Comparison of ENCODE assay signal across 21 cellular contexts in the genomic region with DNA sequence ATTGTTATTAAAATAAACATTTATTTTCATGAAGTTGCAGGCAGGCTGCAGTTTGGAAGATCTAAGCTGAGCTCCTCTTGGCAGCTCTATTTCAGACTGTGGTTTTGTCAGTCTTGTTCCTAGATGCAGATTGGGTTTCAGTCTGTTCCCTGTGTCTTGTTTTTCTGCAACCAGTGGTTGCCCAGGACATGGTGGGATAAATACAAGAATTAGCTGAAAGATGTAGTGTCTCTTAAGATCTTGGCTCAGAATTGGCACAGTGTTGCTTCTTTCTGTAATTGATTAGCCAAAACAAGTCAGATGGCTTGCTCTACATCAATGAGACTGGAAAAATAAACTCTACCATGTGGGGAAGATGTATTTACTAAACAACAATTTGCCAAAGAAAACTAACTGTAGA.
"Had no signal": no experiment of that assay in that cellular context is flagged by ENCODE, and none has a peak within 500 bp of the region (broad histone marks: within the 10 kb centered on the region; RNA-seq: fewer than 3 reads in every experiment).

No MANE protein-coding gene starts in this region.

- H3K27me3 ChIP-seq: foreskin keratinocyte, testis, tibial nerve, upper lobe of right lung, vagina had no signal

- H3K4me1 ChIP-seq: prostate gland, tibial nerve, upper lobe of right lung, vagina had no signal

- H3K9me3 ChIP-seq: prostate gland, testis, tibial nerve, upper lobe of right lung, vagina had no signal

- H3K27ac ChIP-seq: epithelial cell of prostate, foreskin keratinocyte, parathyroid adenoma, prostate gland, skin epidermis, testis, tibial nerve, upper lobe of right lung, vagina had no signal

- DNase-seq: effector memory CD8-positive, alpha-beta T cell; foreskin keratinocyte; head of caudate nucleus; hippocampal formation; mammary epithelial cell; midbrain; naive B cell; stimulated activated CD4-positive, alpha-beta T cell treated with anti-CD3 and anti-CD28 coated beads, Interleukin-2, amount 100 ng/mL, for 24 hours; stimulated activated CD4-positive, alpha-beta T cell treated with anti-CD3 and anti-CD28 coated beads, Interleukin-4, amount 100 ng/mL, for 4 hours; stimulated activated naive B cell treated with anti-CD40 and anti-IgM and Interleukin-4, amounts not matched to agents 10 μg/mL and 1 μg/mL and 100 μg/mL, for 72 hours; stimulated activated naive CD8-positive, alpha-beta T cell treated with anti-CD3 and anti-CD28 coated beads, Interleukin-15, amount 100 ng/mL, for 72 hours; testis; upper lobe of right lung had no signal

- ATAC-seq: effector memory CD8-positive, alpha-beta T cell; foreskin keratinocyte; left lobe of liver; sciatic nerve; stimulated activated naive B cell treated with anti-CD40 and anti-IgM and Interleukin-4, amounts not matched to agents 10 μg/mL and 1 μg/mL and 100 μg/mL, for 72 hours; stimulated activated naive CD8-positive, alpha-beta T cell treated with anti-CD3 and anti-CD28 coated beads, Interleukin-15, amount 100 ng/mL, for 72 hours; upper lobe of right lung had no signal

- H3K36me3 ChIP-seq: prostate gland, tibial nerve, upper lobe of right lung, vagina had no signal

- H3K4me3 ChIP-seq: prostate gland, skin epidermis, testis, tibial nerve, upper lobe of right lung, vagina had no signal
